ENCODE assay signal across 29 cellular contexts in the genomic region with DNA sequence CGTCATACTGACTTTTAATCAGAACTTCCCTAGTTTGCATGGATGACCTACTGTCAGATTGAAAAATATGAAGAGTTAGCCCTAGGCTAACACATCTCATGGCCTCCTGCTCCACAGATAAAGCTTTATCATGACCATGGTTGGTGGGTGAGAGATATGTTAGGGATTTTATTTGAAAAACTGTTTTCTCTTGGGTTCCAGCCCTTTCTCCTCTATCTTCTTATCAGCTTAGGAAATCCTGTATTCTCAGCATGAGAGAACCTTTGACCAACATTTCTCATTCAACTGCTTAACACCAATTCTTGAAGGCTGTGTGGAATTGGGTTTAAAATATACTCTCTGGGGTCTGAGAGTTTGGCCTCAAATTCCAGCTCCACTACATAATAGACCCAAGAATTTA.
"Had no signal": no experiment of that assay in that cellular context is flagged by ENCODE, and none has a peak within 500 bp of the region (broad histone marks: within the 10 kb centered on the region; RNA-seq: fewer than 3 reads in every experiment).

No MANE protein-coding gene starts in this region.

- H3K36me3 Mint-ChIP-seq: immature natural killer cell; memory B cell; naive thymus-derived CD4-positive, alpha-beta T cell; neural progenitor cell; stimulated activated effector memory CD8-positive, alpha-beta T cell treated with anti-CD3 and anti-CD28 coated beads, Interleukin-12 subunit alpha, Interleukin-12 subunit beta, amount 100 ng/mL, for 72 hours had no signal

- H3K4me3 Mint-ChIP-seq: immature natural killer cell; memory B cell; naive thymus-derived CD4-positive, alpha-beta T cell; nephron; neural progenitor cell; stimulated activated effector memory CD8-positive, alpha-beta T cell treated with anti-CD3 and anti-CD28 coated beads, Interleukin-12 subunit alpha, Interleukin-12 subunit beta, amount 100 ng/mL, for 72 hours had no signal

- H3K9ac ChIP-seq: neural progenitor cell had no signal

- H3K4me1 ChIP-seq: esophagus squamous epithelium, neural progenitor cell, prostate gland, right atrium auricular region, transverse colon, vagina had no signal

- H3K4me3 ChIP-seq: coronary artery, esophagus squamous epithelium, lung, neural progenitor cell, prostate gland, right atrium auricular region, thoracic aorta, transverse colon, vagina had no signal

- DNase-seq: dermis blood vessel endothelial cell; effector memory CD4-positive, alpha-beta T cell; erythroblast; esophagus squamous epithelium; foreskin melanocyte; hypothalamus; immature natural killer cell; islet precursor cell; kidney glomerular epithelial cell; left colon; left ventricle myocardium superior; midbrain; naive thymus-derived CD4-positive, alpha-beta T cell; nucleus accumbens; stimulated activated CD4-positive, alpha-beta T cell treated with anti-CD3 and anti-CD28 coated beads, Interleukin-2, amount 100 ng/mL, for 24 hours; stimulated activated CD4-positive, alpha-beta T cell treated with anti-CD3 and anti-CD28 coated beads, Interleukin-4, amount 100 ng/mL, for 24 hours; stimulated activated naive CD8-positive, alpha-beta T cell treated with anti-CD3 and anti-CD28 coated beads, Interleukin-15, Interleukin-2, amounts not matched to agents 100 U/mL and 50 U/mL, for 24 hours; transverse colon had no signal

- H3K9me3 ChIP-seq: esophagus squamous epithelium, prostate gland, thoracic aorta, transverse colon, vagina had no signal

- H3K9me3 Mint-ChIP-seq: neural progenitor cell; stimulated activated effector memory CD8-positive, alpha-beta T cell treated with anti-CD3 and anti-CD28 coated beads, Interleukin-12 subunit alpha, Interleukin-12 subunit beta, amount 100 ng/mL, for 72 hours had no signal

- H3K27me3 Mint-ChIP-seq: naive thymus-derived CD4-positive, alpha-beta T cell had no signal

- H3K36me3 ChIP-seq: esophagus squamous epithelium, neural progenitor cell, prostate gland, right atrium auricular region, thoracic aorta, transverse colon, vagina had no signal

- H3K27ac ChIP-seq: coronary artery, esophagus squamous epithelium, neural progenitor cell, prostate gland, right atrium auricular region, thoracic aorta, transverse colon, vagina had no signal

- H3K27ac Mint-ChIP-seq: immature natural killer cell; memory B cell; naive thymus-derived CD4-positive, alpha-beta T cell; nephron; neural progenitor cell; stimulated activated effector memory CD8-positive, alpha-beta T cell treated with anti-CD3 and anti-CD28 coated beads, Interleukin-12 subunit alpha, Interleukin-12 subunit beta, amount 100 ng/mL, for 72 hours had no signal

- H3K27me3 ChIP-seq: esophagus squamous epithelium, neural progenitor cell, right atrium auricular region, transverse colon, vagina had no signal

- H3K4me1 Mint-ChIP-seq: immature natural killer cell; naive thymus-derived CD4-positive, alpha-beta T cell; nephron; neural progenitor cell; stimulated activated effector memory CD8-positive, alpha-beta T cell treated with anti-CD3 and anti-CD28 coated beads, Interleukin-12 subunit alpha, Interleukin-12 subunit beta, amount 100 ng/mL, for 72 hours had no signal

- H3K4me2 ChIP-seq: neural progenitor cell had no signal

- ATAC-seq: left colon; left ventricle myocardium superior; naive thymus-derived CD4-positive, alpha-beta T cell; sciatic nerve; stimulated activated effector memory CD8-positive, alpha-beta T cell treated with anti-CD3 and anti-CD28 coated beads, Interleukin-12 subunit alpha, Interleukin-12 subunit beta, amount 100 ng/mL, for 72 hours; stimulated activated naive CD8-positive, alpha-beta T cell treated with anti-CD3 and anti-CD28 coated beads, Interleukin-15, Interleukin-2, amounts not matched to agents 100 U/mL and 50 U/mL, for 24 hours had no signal
